In the genomic region with DNA sequence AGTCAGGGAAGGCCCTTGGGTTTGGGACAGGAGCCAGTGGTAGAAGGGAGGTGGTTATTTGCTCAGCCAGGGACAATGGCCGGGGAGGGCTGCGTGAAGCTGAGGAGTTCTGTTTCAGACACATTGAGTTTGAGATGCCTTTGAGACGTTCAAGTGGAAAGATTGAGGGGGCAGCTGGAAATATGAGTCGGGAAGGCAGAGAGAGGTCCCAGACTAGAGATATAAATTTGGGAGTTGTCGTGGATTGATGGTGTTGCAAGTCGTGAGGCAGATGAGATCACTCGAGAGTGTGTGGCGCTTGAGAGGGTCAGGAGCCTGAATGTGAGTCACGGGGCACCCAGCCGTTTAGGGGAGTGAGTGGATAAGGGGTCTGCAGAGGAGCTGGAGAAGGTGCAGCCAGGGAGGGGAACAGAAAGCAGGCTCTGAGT, we compare ENCODE assay signal across 11 cellular contexts.
A peak's percentile ranks its signal among the peaks of the same experiment; 100 is the strongest.
DNase-seq lines count a peak whose midpoint lies in the region; ATAC-seq and TF ChIP-seq lines count a peak whose summit lies in the region.
"Had no signal": no experiment of that assay in that cellular context is flagged by ENCODE, and none has a peak within 500 bp of the region (broad histone marks: within the 10 kb centered on the region; RNA-seq: fewer than 3 reads in every experiment).

No MANE protein-coding gene starts in this region.

- CTCF ChIA-PET in SK-N-SH (lab: Yijun Ruan, JAX), result interaction anchor here (1.2 to 1.3 kb wide), 3 partner anchors 47 to 123 kb away, joined by 3 read pairs; a partner anchor contains a TSS

- DNase-seq in ELR (ENCODE audit: low read depth), result peak; percentile 65
- no peak for DNase-seq in SK-N-SH
- no peak for DNase-seq in hepatocyte (ENCODE audit: low spot score)
- DNase-seq in stimulated activated naive B cell treated with anti-CD40 and anti-IgM and Interleukin-4, amounts not matched to agents 10 μg/mL and 1 μg/mL and 100 μg/mL, for 72 hours, result no peak
- DNase-seq in D341Med (ENCODE audit: low spot score), result no peak
- DNase-seq: GOT3, NCI-H82 had no signal

- H3K27ac ChIP-seq in SK-N-SH (ENCODE audit: low read depth in 2 of 2, low read length in 1 of 2) (peak overlapping the region in 1 of 2 experiments; percentile 58; a peak in 3 of 4 replicates), hepatocyte (peak overlapping the region; percentile 37)

- TF ChIP-seq RAD21 in SK-N-SH (IDR thresholded peaks at IDR 0.05; ENCODE audit: low read length), result no peak

- H3K4me3 ChIP-seq in SK-N-SH (ENCODE audit: low read depth in 2 of 2, low read length in 1 of 2) (no peak overlapping the region), hepatocyte (no peak overlapping the region)

- TF ChIP-seq EP300 in SK-N-SH (IDR thresholded peaks at IDR 0.05; ENCODE audit: borderline replicate concordance in 1 of 2, low read depth in 1 of 2, low read length in 1 of 2), result no peak

- peaks cover 42 to 59% of the 10 kb centered on the region in 2 donors for H3K4me1 Mint-ChIP-seq in stimulated activated naive B cell treated with anti-CD40 and anti-IgM and Interleukin-4, amounts not matched to agents 10 μg/mL and 1 μg/mL and 100 μg/mL, for 72 hours

- TF ChIP-seq CTCF in SK-N-SH (IDR thresholded peaks at IDR 0.05), result no peak
- TF ChIP-seq CTCF in hepatocyte (IDR thresholded peaks at IDR 0.05; ENCODE audit: poor library complexity), result no peak

- no peak for ATAC-seq in stimulated activated naive B cell treated with anti-CD40 and anti-IgM and Interleukin-4, amounts not matched to agents 10 μg/mL and 1 μg/mL and 100 μg/mL, for 72 hours (replicated peaks)
- ATAC-seq in GM18505 (IDR thresholded peaks at IDR 0.05; ENCODE audit: unreplicated experiment) (no peak), HG03108 (IDR thresholded peaks at IDR 0.05; ENCODE audit: unreplicated experiment) (no peak)

- no peaks in the 10 kb centered on the region for H3K9me3 Mint-ChIP-seq in stimulated activated naive B cell treated with anti-CD40 and anti-IgM and Interleukin-4, amounts not matched to agents 10 μg/mL and 1 μg/mL and 100 μg/mL, for 72 hours
- H3K9me3 Mint-ChIP-seq: dendritic cell treated with granulocyte-macrophage colony-stimulating factor and Interleukin-4, amounts not matched to agents 40 ng/mL and 50 ng/mL, for 4 days; memory B cell had no signal

- peaks cover 13% of the 10 kb centered on the region for H4K20me1 ChIP-seq in SK-N-SH (ENCODE audit: insufficient read depth)
- H4K20me1 ChIP-seq in hepatocyte (ENCODE audit: insufficient read depth, poor library complexity, severe bottlenecking), result peaks cover 52% of the 10 kb centered on the region

- H3K27me3 ChIP-seq in SK-N-SH (ENCODE audit: insufficient read depth) (no peaks in the 10 kb centered on the region), hepatocyte (no peaks in the 10 kb centered on the region)

- peaks cover 84% of the 10 kb centered on the region for H3K79me2 ChIP-seq in SK-N-SH (ENCODE audit: insufficient read depth)
- peaks cover 93% of the 10 kb centered on the region for H3K79me2 ChIP-seq in hepatocyte

- no peaks in the 10 kb centered on the region for H3K9me2 ChIP-seq in SK-N-SH
- no peaks in the 10 kb centered on the region for H3K9me2 ChIP-seq in hepatocyte (replicated peaks; ENCODE audit: insufficient read depth)

- H3K4me1 ChIP-seq in SK-N-SH (ENCODE audit: control insufficient read depth in 1 of 2, insufficient read depth in 2 of 2, low read depth in 1 of 2, low read length in 1 of 2) (peaks cover 32 to 59% of the 10 kb centered on the region in 2 experiments; a peak in 3 of 4 replicates), hepatocyte (ENCODE audit: insufficient read depth) (peaks cover 26% of the 10 kb centered on the region)

- H3K36me3 ChIP-seq in SK-N-SH (replicated peaks in 1 of 2; ENCODE audit: control insufficient read depth in 1 of 2, insufficient read depth in 2 of 2, low read length in 1 of 2) (peaks cover 9 to 25% of the 10 kb centered on the region in 2 experiments), hepatocyte (replicated peaks; ENCODE audit: insufficient read depth, low read depth) (no peaks in the 10 kb centered on the region)

- H3K9me3 ChIP-seq in SK-N-SH (no peaks in the 10 kb centered on the region), hepatocyte (ENCODE audit: low read depth) (no peaks in the 10 kb centered on the region)

- H3K36me3 Mint-ChIP-seq in stimulated activated naive B cell treated with anti-CD40 and anti-IgM and Interleukin-4, amounts not matched to agents 10 μg/mL and 1 μg/mL and 100 μg/mL, for 72 hours, result peaks cover 11 to 17% of the 10 kb centered on the region in 2 donors

- 42% methylated on average over 10 of the region's 10 CpGs for WGBS in SK-N-SH (ENCODE audit: low lambda C conversion rate)
- 69% methylated on average over 10 of the region's 10 CpGs for WGBS in hepatocyte (ENCODE audit: low lambda C conversion rate, missing lambda C conversion rate)

- H2AFZ ChIP-seq in SK-N-SH (ENCODE audit: low read depth) (no peak overlapping the region), hepatocyte (no peak overlapping the region)

- TF ChIP-seq POLR2A in GM18505 (IDR thresholded peaks at IDR 0.05; ENCODE audit: borderline replicate concordance, extremely low read depth, insufficient read depth, insufficient read length), result no peak

- H3K9ac ChIP-seq in SK-N-SH, result peak overlapping the region; percentile 19; the same call in 1 of the 2 replicates

- H3K27ac Mint-ChIP-seq in stimulated activated naive B cell treated with anti-CD40 and anti-IgM and Interleukin-4, amounts not matched to agents 10 μg/mL and 1 μg/mL and 100 μg/mL, for 72 hours, result peak overlapping the region; percentile 76
- H3K27ac Mint-ChIP-seq: memory B cell had no signal

- H3F3A ChIP-seq in SK-N-SH (replicated peaks; ENCODE audit: insufficient read depth), result peaks cover 17% of the 10 kb centered on the region

- POLR2A ChIA-PET in SK-N-SH (lab: Yijun Ruan, JAX), result no interaction called here

- H3K4me2 ChIP-seq in SK-N-SH (no peak overlapping the region), hepatocyte (no peak overlapping the region)

- H3K4me3 Mint-ChIP-seq in stimulated activated naive B cell treated with anti-CD40 and anti-IgM and Interleukin-4, amounts not matched to agents 10 μg/mL and 1 μg/mL and 100 μg/mL, for 72 hours, result no peak overlapping the region
- H3K4me3 Mint-ChIP-seq: dendritic cell treated with granulocyte-macrophage colony-stimulating factor and Interleukin-4, amounts not matched to agents 40 ng/mL and 50 ng/mL, for 4 days; memory B cell had no signal

- H3K27me3 Mint-ChIP-seq in stimulated activated naive B cell treated with anti-CD40 and anti-IgM and Interleukin-4, amounts not matched to agents 10 μg/mL and 1 μg/mL and 100 μg/mL, for 72 hours, result peaks cover 14 to 39% of the 10 kb centered on the region in 2 donors
- H3K27me3 Mint-ChIP-seq: dendritic cell treated with granulocyte-macrophage colony-stimulating factor and Interleukin-4, amounts not matched to agents 40 ng/mL and 50 ng/mL, for 4 days had no signal

TF ChIP-seq in SK-N-SH, 30 proteins besides CTCF, POLR2A, EP300 and RAD21:
- TF ChIP-seq RFX5 (IDR thresholded peaks at IDR 0.05; ENCODE audit: low read length) (no peak), TCF12 (IDR thresholded peaks at IDR 0.05) (peak; percentile 9; the same call in 1 of the 2 replicates)
- TF ChIP-seq, protein P1, sequence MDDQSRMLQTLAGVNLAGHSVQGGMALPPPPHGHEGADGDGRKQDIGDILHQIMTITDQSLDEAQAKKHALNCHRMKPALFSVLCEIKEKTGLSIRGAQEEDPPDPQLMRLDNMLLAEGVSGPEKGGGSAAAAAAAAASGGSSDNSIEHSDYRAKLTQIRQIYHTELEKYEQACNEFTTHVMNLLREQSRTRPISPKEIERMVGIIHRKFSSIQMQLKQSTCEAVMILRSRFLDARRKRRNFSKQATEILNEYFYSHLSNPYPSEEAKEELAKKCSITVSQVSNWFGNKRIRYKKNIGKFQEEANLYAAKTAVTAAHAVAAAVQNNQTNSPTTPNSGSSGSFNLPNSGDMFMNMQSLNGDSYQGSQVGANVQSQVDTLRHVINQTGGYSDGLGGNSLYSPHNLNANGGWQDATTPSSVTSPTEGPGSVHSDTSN (IDR thresholded peaks at IDR 0.05), result peak; percentile 44
